Comparison of ENCODE assay signal across 7 cellular contexts in the genomic region with DNA sequence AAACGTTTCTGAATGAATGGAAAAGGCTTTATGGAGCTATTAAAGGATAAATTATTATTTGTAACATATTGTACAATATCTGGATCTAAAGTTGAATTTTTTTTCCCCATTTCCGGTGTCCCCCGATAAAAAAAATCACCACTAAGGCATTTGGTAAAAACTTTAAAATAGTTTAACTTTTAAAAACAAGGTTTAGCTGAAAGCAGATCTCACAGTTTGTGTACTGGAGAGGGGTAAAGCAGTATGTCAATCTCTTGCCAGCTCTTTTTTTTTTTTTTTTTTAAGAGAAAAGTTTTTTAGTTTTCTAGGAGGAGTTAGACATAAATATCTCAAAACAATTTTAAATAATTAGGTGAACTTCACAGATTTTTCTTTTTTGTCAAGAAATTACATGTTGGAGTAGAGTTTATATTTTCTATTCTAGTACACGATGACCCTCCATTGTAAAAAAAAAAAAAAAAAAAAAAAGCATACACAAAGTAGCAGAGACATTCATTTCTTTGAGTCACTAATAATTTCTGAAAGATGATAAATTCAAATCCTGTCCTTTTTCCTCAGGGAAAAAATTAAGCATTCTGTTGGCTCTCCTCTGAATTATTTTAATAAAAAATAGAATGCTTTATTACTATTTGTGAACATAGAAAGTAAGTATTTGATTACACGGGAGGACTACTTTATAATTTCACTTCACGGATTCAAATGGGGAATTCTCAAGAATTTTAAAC. TPM values are rescaled to one million over a fixed set of nuclear protein-coding genes. Genes with fewer than 3 reads are reported as not detected.
A peak's percentile ranks its signal among the peaks of the same experiment; 100 is the strongest.
DNase-seq lines count a peak whose midpoint lies in the region; ATAC-seq, FAIRE-seq and TF ChIP-seq lines count a peak whose summit lies in the region.

No MANE protein-coding gene starts in this region.

- H3K9me3 Mint-ChIP-seq in activated CD4-positive, alpha-beta memory T cell treated with anti-CD3 and anti-CD28 coated beads, Interleukin-2, amount 10 ng/mL, durations not matched to agents 7 days and 5 days = no peaks in the 10 kb centered on the region
- H3K9me3 Mint-ChIP-seq in stimulated activated naive CD8-positive, alpha-beta T cell treated with anti-CD3 and anti-CD28 coated beads, Interleukin-15, amount 100 ng/mL, for 72 hours = no peaks in the 10 kb centered on the region

- FAIRE-seq in frontal cortex (lab: Jason Lieb, UNC) = no peak

- no peak for ATAC-seq in right cardiac atrium
- no peak for ATAC-seq in stimulated activated naive CD8-positive, alpha-beta T cell treated with anti-CD3 and anti-CD28 coated beads, Interleukin-15, amount 100 ng/mL, for 72 hours
- ATAC-seq in HG03097 (IDR thresholded peaks at IDR 0.05; ENCODE audit: low FRiP score, unreplicated experiment) = no peak

- H3K9me3 ChIP-seq in right cardiac atrium (ENCODE audit: control insufficient read depth, low read length) = no peaks in the 10 kb centered on the region

- peak overlapping the region; percentile 55 for H3K27ac ChIP-seq in HL-60 (replicated peaks)
- H3K27ac ChIP-seq in right cardiac atrium (ENCODE audit: low read length) = no peak overlapping the region

- CTCF ChIA-PET in activated CD4-positive, alpha-beta memory T cell treated with anti-CD3 and anti-CD28 coated beads, Interleukin-2, amount 10 ng/mL, durations not matched to agents 7 days and 5 days (lab: Charles Lee) = interaction anchor here (0.8 to 4.8 kb wide), 3 partner anchors 14 to 942 kb away, joined by 4 to 45 read pairs (median 5); no protein-coding TSS in a partner anchor

- TF ChIP-seq CTCF in HL-60 (IDR thresholded peaks at IDR 0.05; ENCODE audit: insufficient read depth, low read length) = no peak

- H3K36me3 Mint-ChIP-seq in activated CD4-positive, alpha-beta memory T cell treated with anti-CD3 and anti-CD28 coated beads, Interleukin-2, amount 10 ng/mL, durations not matched to agents 7 days and 5 days (ENCODE audit: low read depth) = no peaks in the 10 kb centered on the region

- peaks cover 7% of the 10 kb centered on the region for H3K27me3 Mint-ChIP-seq in activated CD4-positive, alpha-beta memory T cell treated with anti-CD3 and anti-CD28 coated beads, Interleukin-2, amount 10 ng/mL, durations not matched to agents 7 days and 5 days
- no peaks in the 10 kb centered on the region for H3K27me3 Mint-ChIP-seq in stimulated activated naive CD8-positive, alpha-beta T cell treated with anti-CD3 and anti-CD28 coated beads, Interleukin-15, amount 100 ng/mL, for 72 hours

- H3K4me1 Mint-ChIP-seq in activated CD4-positive, alpha-beta memory T cell treated with anti-CD3 and anti-CD28 coated beads, Interleukin-2, amount 10 ng/mL, durations not matched to agents 7 days and 5 days = peaks cover 22% of the 10 kb centered on the region
- peaks cover 12% of the 10 kb centered on the region for H3K4me1 Mint-ChIP-seq in stimulated activated naive CD8-positive, alpha-beta T cell treated with anti-CD3 and anti-CD28 coated beads, Interleukin-15, amount 100 ng/mL, for 72 hours

- POLR2A ChIA-PET in activated CD4-positive, alpha-beta memory T cell treated with anti-CD3 and anti-CD28 coated beads, Interleukin-2, amount 10 ng/mL, durations not matched to agents 7 days and 5 days (lab: Charles Lee) = interaction anchor here (1.4 to 3.3 kb wide), 4 partner anchors 10 to 350 kb away, joined by 4 to 17 read pairs (median 6); no protein-coding TSS in a partner anchor

- DNase-seq in HL-60 (ENCODE audit: low read depth in 1 of 2, low spot score in 1 of 2) = no peak
- no peak for DNase-seq in activated CD4-positive, alpha-beta memory T cell treated with anti-CD3 and anti-CD28 coated beads, Interleukin-2, amount 10 ng/mL, durations not matched to agents 7 days and 5 days
- no peak for DNase-seq in right cardiac atrium
- no peak for DNase-seq in stimulated activated naive CD8-positive, alpha-beta T cell treated with anti-CD3 and anti-CD28 coated beads, Interleukin-15, amount 100 ng/mL, for 72 hours
- DNase-seq in foreskin melanocyte = no peak
- DNase-seq in frontal cortex (ENCODE audit: low spot score in 2 of 2) = no peak

- peak overlapping the region; percentile 73 for H3K4me3 ChIP-seq in HL-60 (replicated peaks; ENCODE audit: insufficient read depth, low read length)
- peak overlapping the region; percentile 77 for H3K4me3 ChIP-seq in right cardiac atrium (ENCODE audit: low read length)

- H3K4me1 ChIP-seq in right cardiac atrium (ENCODE audit: control insufficient read depth, insufficient read depth, low read length) = peaks cover 5% of the 10 kb centered on the region

- H3K4me3 Mint-ChIP-seq in activated CD4-positive, alpha-beta memory T cell treated with anti-CD3 and anti-CD28 coated beads, Interleukin-2, amount 10 ng/mL, durations not matched to agents 7 days and 5 days = peak overlapping the region; percentile 90
- peak overlapping the region; percentile 91 to 94 for H3K4me3 Mint-ChIP-seq in stimulated activated naive CD8-positive, alpha-beta T cell treated with anti-CD3 and anti-CD28 coated beads, Interleukin-15, amount 100 ng/mL, for 72 hours

- 26% methylated on average over 6 of the region's 6 CpGs for WGBS in right cardiac atrium

- H3K27me3 ChIP-seq in HL-60 (ENCODE audit: insufficient read depth, poor library complexity, severe bottlenecking) = no peaks in the 10 kb centered on the region
- H3K27me3 ChIP-seq in right cardiac atrium (ENCODE audit: control insufficient read depth, insufficient read depth) = no peaks in the 10 kb centered on the region

- peak overlapping the region; percentile 94 for H3K27ac Mint-ChIP-seq in activated CD4-positive, alpha-beta memory T cell treated with anti-CD3 and anti-CD28 coated beads, Interleukin-2, amount 10 ng/mL, durations not matched to agents 7 days and 5 days
- H3K27ac Mint-ChIP-seq in stimulated activated naive CD8-positive, alpha-beta T cell treated with anti-CD3 and anti-CD28 coated beads, Interleukin-15, amount 100 ng/mL, for 72 hours = peak overlapping the region; percentile 99 to 100

- intact Hi-C loops in right cardiac atrium (cut with DNase I) = no loop called here

RNA-seq across cellular contexts. Expression of a gene that starts 1.9 kb away (rescaled TPM):
- 10 to 100 TPM; 44.0 to 45.5 TPM for total RNA-seq in activated CD4-positive, alpha-beta memory T cell treated with anti-CD3 and anti-CD28 coated beads, Interleukin-2, amount 10 ng/mL, durations not matched to agents 7 days and 5 days
- total RNA-seq in right cardiac atrium (10 to 100 TPM; 40.0 to 64.7 (median 53.7) TPM), frontal cortex (55.0 TPM)
- 39.4 TPM for polyA plus RNA-seq in right cardiac atrium
